12 cellular contexts compared by ENCODE assay signal in the genomic region with DNA sequence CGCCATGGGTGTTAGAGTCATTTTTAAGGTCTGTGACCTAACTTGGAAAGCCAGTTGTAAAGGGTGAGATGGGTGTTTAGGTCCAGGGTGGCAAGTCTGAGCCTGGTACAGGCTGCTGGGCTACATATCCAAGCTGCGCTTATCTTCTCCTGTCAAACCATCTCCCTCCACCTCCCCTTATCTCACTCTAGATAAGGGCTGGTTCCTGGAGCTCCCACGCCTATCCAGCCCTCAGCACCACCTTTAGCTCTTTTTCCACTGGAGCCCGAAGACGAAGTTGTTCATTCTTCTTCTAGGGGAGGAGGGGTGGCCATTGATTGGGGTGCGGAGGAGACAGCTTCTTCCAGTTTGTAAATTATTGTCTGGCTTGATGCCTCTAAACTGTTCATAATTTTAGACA. TPM values are rescaled to one million over a fixed set of nuclear protein-coding genes. Genes with fewer than 3 reads are reported as not detected.
DNase-seq lines count a peak whose midpoint lies in the region; ATAC-seq and TF ChIP-seq lines count a peak whose summit lies in the region.
"Had no signal": no experiment of that assay in that cellular context is flagged by ENCODE, and none has a peak within 500 bp of the region (broad histone marks: within the 10 kb centered on the region; RNA-seq: fewer than 3 reads in every experiment).

No MANE protein-coding gene starts in this region.

- H3K4me1 ChIP-seq in esophagus squamous epithelium (peaks cover 0 to 70% (median 41%) of the 10 kb centered on the region in 3 donors), muscle layer of duodenum (ENCODE audit: control insufficient read depth in 1 of 2, insufficient read depth in 2 of 2, low read length in 2 of 2) (peaks cover 24 to 48% of the 10 kb centered on the region in 2 donors), uterus (peaks cover 21 to 26% of the 10 kb centered on the region in 2 donors)

- H3K9me3 Mint-ChIP-seq in activated T-cell treated with anti-CD3 and anti-CD28 coated beads, Interleukin-2, amount 50 U/mL, for 24 hours, result no peaks in the 10 kb centered on the region
- no peaks in the 10 kb centered on the region for H3K9me3 Mint-ChIP-seq in activated T-cell treated with anti-CD3 and anti-CD28 coated beads, Interleukin-2, amount 50 U/mL, for 4 hours
- H3K9me3 Mint-ChIP-seq: naive thymus-derived CD8-positive, alpha-beta T cell had no signal

- H3K27me3 Mint-ChIP-seq in activated T-cell treated with anti-CD3 and anti-CD28 coated beads, Interleukin-2, amount 50 U/mL, for 24 hours, result no peaks in the 10 kb centered on the region
- H3K27me3 Mint-ChIP-seq in activated T-cell treated with anti-CD3 and anti-CD28 coated beads, Interleukin-2, amount 50 U/mL, for 4 hours (ENCODE audit: low read depth), result no peaks in the 10 kb centered on the region
- H3K27me3 Mint-ChIP-seq in T-helper 17 cell, result no peaks in the 10 kb centered on the region
- H3K27me3 Mint-ChIP-seq: naive thymus-derived CD8-positive, alpha-beta T cell had no signal

- TF ChIP-seq CTCF in esophagus squamous epithelium (IDR thresholded peaks at IDR 0.05) (no peak), uterus (IDR thresholded peaks at IDR 0.05) (no peak)

- ATAC-seq in activated T-cell treated with anti-CD3 and anti-CD28 coated beads, Interleukin-2, amount 50 U/mL, for 4 hours, result no peak
- no peak for ATAC-seq in T-helper 17 cell
- no peak for ATAC-seq in GM19324 (IDR thresholded peaks at IDR 0.05; ENCODE audit: low FRiP score, unreplicated experiment)
- ATAC-seq: naive thymus-derived CD8-positive, alpha-beta T cell had no signal

- H3K4me3 ChIP-seq in esophagus squamous epithelium (no peak overlapping the region), muscle layer of duodenum (ENCODE audit: low read depth in 1 of 2, low read length in 2 of 2) (no peak overlapping the region), uterus (no peak overlapping the region)

- H3K9me3 ChIP-seq in esophagus squamous epithelium (no peaks in the 10 kb centered on the region), muscle layer of duodenum (ENCODE audit: control insufficient read depth in 1 of 2, low read length in 2 of 2) (no peaks in the 10 kb centered on the region), uterus (no peaks in the 10 kb centered on the region), T-helper 17 cell (ENCODE audit: control insufficient read depth, low read length, poor library complexity, severe bottlenecking) (no peaks in the 10 kb centered on the region)

- peak overlapping the region; percentile 30 for H3K27ac Mint-ChIP-seq in activated T-cell treated with anti-CD3 and anti-CD28 coated beads, Interleukin-2, amount 50 U/mL, for 24 hours
- H3K27ac Mint-ChIP-seq in T-helper 17 cell, result no peak overlapping the region
- H3K27ac Mint-ChIP-seq: naive thymus-derived CD8-positive, alpha-beta T cell had no signal

- H3K27ac ChIP-seq in esophagus squamous epithelium (peak overlapping the region; percentile 17 to 90 (median 79)), muscle layer of duodenum (ENCODE audit: low read length) (peak overlapping the region; percentile 56), uterus (peak overlapping the region; percentile 84 to 88)

- no peak overlapping the region for H3K4me3 Mint-ChIP-seq in activated T-cell treated with anti-CD3 and anti-CD28 coated beads, Interleukin-2, amount 50 U/mL, for 24 hours
- no peak overlapping the region for H3K4me3 Mint-ChIP-seq in activated T-cell treated with anti-CD3 and anti-CD28 coated beads, Interleukin-2, amount 50 U/mL, for 4 hours
- no peak overlapping the region for H3K4me3 Mint-ChIP-seq in T-helper 17 cell
- H3K4me3 Mint-ChIP-seq: naive thymus-derived CD8-positive, alpha-beta T cell had no signal

- H3K36me3 Mint-ChIP-seq in activated T-cell treated with anti-CD3 and anti-CD28 coated beads, Interleukin-2, amount 50 U/mL, for 24 hours (ENCODE audit: low read depth), result peaks cover 43% of the 10 kb centered on the region
- H3K36me3 Mint-ChIP-seq in activated T-cell treated with anti-CD3 and anti-CD28 coated beads, Interleukin-2, amount 50 U/mL, for 4 hours (ENCODE audit: insufficient read depth), result peaks cover 6% of the 10 kb centered on the region
- peaks cover 6% of the 10 kb centered on the region for H3K36me3 Mint-ChIP-seq in T-helper 17 cell (ENCODE audit: low read depth)
- H3K36me3 Mint-ChIP-seq: naive thymus-derived CD8-positive, alpha-beta T cell had no signal

- H3K36me3 ChIP-seq in esophagus squamous epithelium, result peaks cover 0 to 17% (median 0%) of the 10 kb centered on the region in 3 donors
- H3K36me3 ChIP-seq in muscle layer of duodenum (ENCODE audit: control insufficient read depth in 1 of 2, insufficient read depth in 2 of 2, low read length in 2 of 2), result peaks cover 6 to 14% of the 10 kb centered on the region in 2 donors
- no peaks in the 10 kb centered on the region for H3K36me3 ChIP-seq in uterus

- intact Hi-C loops in esophagus squamous epithelium (cut with DNase I), result no loop called here
- intact Hi-C loops in uterus (cut with DNase I; ENCODE audit: low total_unique reads), result no loop called here

- peaks cover 70% of the 10 kb centered on the region for H3K4me1 Mint-ChIP-seq in activated T-cell treated with anti-CD3 and anti-CD28 coated beads, Interleukin-2, amount 50 U/mL, for 24 hours (ENCODE audit: low read depth)
- H3K4me1 Mint-ChIP-seq in activated T-cell treated with anti-CD3 and anti-CD28 coated beads, Interleukin-2, amount 50 U/mL, for 4 hours (ENCODE audit: low read depth), result peaks cover 30% of the 10 kb centered on the region
- H3K4me1 Mint-ChIP-seq in T-helper 17 cell, result peaks cover 25% of the 10 kb centered on the region

- H3K27me3 ChIP-seq in esophagus squamous epithelium (no peaks in the 10 kb centered on the region), muscle layer of duodenum (ENCODE audit: low read depth, low read length) (no peaks in the 10 kb centered on the region), uterus (no peaks in the 10 kb centered on the region)

- whole genome bisulfite sequencing in esophagus squamous epithelium, 2 donors, result 80 to 93% methylated on average over 4 to 6 of the region's 6 CpGs

- TF ChIP-seq POLR2A in esophagus squamous epithelium (IDR thresholded peaks at IDR 0.05), result no peak
- TF ChIP-seq POLR2A in uterus (IDR thresholded peaks at IDR 0.05), result no peak

- DNase-seq in activated T-cell treated with anti-CD3 and anti-CD28 coated beads, Interleukin-2, amount 50 U/mL, for 24 hours, result peak; percentile 15
- no peak for DNase-seq in activated T-cell treated with anti-CD3 and anti-CD28 coated beads, Interleukin-2, amount 50 U/mL, for 4 hours
- no peak for DNase-seq in esophagus squamous epithelium (lab: John Stamatoyannopoulos, UW)
- peak in 1 of 2 donors; percentile 19 for DNase-seq in uterus
- DNase-seq in T-helper 17 cell, result no peak
- DNase-seq in NCI-H526 treated with DMSO at 0.1 percent for 48 hours (lab: John Stamatoyannopoulos, UW), result no peak
- DNase-seq: activated effector memory CD4-positive, alpha-beta T cell treated with Interleukin-2 at 50 U/mL for 16 hours; naive thymus-derived CD8-positive, alpha-beta T cell; NCI-H1436; stimulated activated CD4-positive, alpha-beta T cell treated with anti-CD3 and anti-CD28 coated beads, Interleukin-4, amount 100 ng/mL, for 24 hours had no signal

RNA-seq across cellular contexts. Expression of a gene that starts 48.5 kb away (rescaled TPM):
- total RNA-seq in activated T-cell treated with anti-CD3 and anti-CD28 coated beads, Interleukin-2, amount 50 U/mL, for 4 hours, result 100 to 1,000 TPM in 1 of 3 donors, 10 to 100 TPM in 2; 70.3 to 118 (median 71.4) TPM
- total RNA-seq in esophagus squamous epithelium (10 to 100 TPM; 10.1 to 49.0 (median 19.8) TPM), uterus (100 to 1,000 TPM in 1 of 4 donors, 10 to 100 TPM in 3; 29.6 to 139 (median 53.1) TPM), T-helper 17 cell (10 to 100 TPM; 52.0 to 66.9 TPM)
